In the genomic region with DNA sequence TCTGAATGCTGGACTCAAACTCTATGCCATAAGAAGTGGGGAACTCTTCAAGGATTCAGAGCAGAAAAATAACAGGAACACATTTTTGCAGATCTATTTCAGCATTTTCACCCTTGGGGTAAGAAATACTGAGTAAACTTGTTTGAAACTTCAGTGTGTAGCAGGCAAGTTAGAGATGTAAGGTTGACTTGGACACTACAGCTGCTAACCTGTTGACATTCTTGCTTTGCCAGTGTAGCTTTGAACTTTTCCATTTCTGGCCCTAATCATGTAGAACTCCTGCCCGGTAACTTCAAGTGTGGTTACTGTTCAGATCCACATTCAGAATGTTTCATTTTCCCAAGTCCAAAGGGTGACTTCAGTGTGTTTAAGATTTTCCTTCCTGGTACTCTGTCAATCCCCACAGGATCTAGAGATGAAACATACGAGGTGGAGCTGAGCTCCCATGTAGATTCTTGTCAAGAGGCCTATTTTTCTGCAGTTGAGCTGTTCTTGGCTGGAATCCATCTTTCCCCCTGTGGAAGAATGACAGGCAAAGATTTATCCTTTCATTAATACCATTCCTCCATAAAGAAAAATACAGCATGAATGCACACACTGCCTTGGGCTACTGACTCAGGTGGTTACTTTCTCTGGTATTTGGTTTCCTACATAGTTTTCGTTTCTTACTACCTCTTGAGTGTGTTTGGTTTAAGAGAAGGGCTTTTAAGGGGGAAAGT, we compare ENCODE assay signal across 15 cellular contexts. TPM values are rescaled to one million over a fixed set of nuclear protein-coding genes. Genes with fewer than 3 reads are reported as not detected.
DNase-seq lines count a peak whose midpoint lies in the region; ATAC-seq and TF ChIP-seq lines count a peak whose summit lies in the region.
"Had no signal": no experiment of that assay in that cellular context is flagged by ENCODE, and none has a peak within 500 bp of the region (broad histone marks: within the 10 kb centered on the region; RNA-seq: fewer than 3 reads in every experiment).

No MANE protein-coding gene starts in this region.

- no peak for TF ChIP-seq CTCF in osteocyte (IDR thresholded peaks at IDR 0.05)
- no peak for TF ChIP-seq CTCF in brain microvascular endothelial cell (IDR thresholded peaks at IDR 0.05; ENCODE audit: low read depth, low read length, missing control alignments)

- ATAC-seq in GM21360 (IDR thresholded peaks at IDR 0.05; ENCODE audit: unreplicated experiment): no peak
- ATAC-seq in HG03280 (IDR thresholded peaks at IDR 0.05; ENCODE audit: unreplicated experiment): no peak
- ATAC-seq: activated CD8-positive, alpha-beta T cell treated with anti-CD3 and anti-CD28 coated beads for 36 hours; T-helper 17 cell had no signal

- H3K4me3 Mint-ChIP-seq in osteocyte (ENCODE audit: unreplicated experiment): peak overlapping the region; percentile 23
- H3K4me3 Mint-ChIP-seq: activated CD8-positive, alpha-beta T cell treated with anti-CD3 and anti-CD28 coated beads for 36 hours; T-helper 17 cell had no signal

- no peaks in the 10 kb centered on the region for H3K27me3 ChIP-seq in brain microvascular endothelial cell (replicated peaks)
- H3K27me3 ChIP-seq: ovary had no signal

- DNase-seq in EL (peak; percentile 92), RPMI7951 (ENCODE audit: low read depth) (peak; percentile 90), epithelial cell of prostate (ENCODE audit: low read depth, low spot score) (no peak), osteocyte (ENCODE audit: extremely low spot score, unreplicated experiment) (no peak), DMS 273 (lab: John Stamatoyannopoulos, UW; ENCODE audit: unreplicated experiment) (no peak), brain microvascular endothelial cell (no peak)
- DNase-seq: activated CD8-positive, alpha-beta T cell treated with anti-CD3 and anti-CD28 coated beads for 36 hours; activated naive CD4-positive, alpha-beta T cell; glutamatergic neuron; NCI-H2107; ovary; T-helper 17 cell had no signal

- H3K4me1 Mint-ChIP-seq in osteocyte (ENCODE audit: unreplicated experiment): peaks cover 65% of the 10 kb centered on the region
- H3K4me1 Mint-ChIP-seq: T-helper 17 cell had no signal

- no peak overlapping the region for H3K4me3 ChIP-seq in brain microvascular endothelial cell (ENCODE audit: low read depth, low read length)
- H3K4me3 ChIP-seq: ovary had no signal

- in situ Hi-C loops in brain microvascular endothelial cell (cut with HindIII; ENCODE audit: low pct_ligation_motif_present, low sequenced_read_pairs): no loop called here

- peaks cover 45% of the 10 kb centered on the region for H3K36me3 Mint-ChIP-seq in osteocyte (ENCODE audit: unreplicated experiment)

- no peaks in the 10 kb centered on the region for H3K36me3 ChIP-seq in brain microvascular endothelial cell (replicated peaks)
- H3K36me3 ChIP-seq: ovary had no signal

- H3K27me3 Mint-ChIP-seq in osteocyte (ENCODE audit: unreplicated experiment): no peaks in the 10 kb centered on the region
- H3K27me3 Mint-ChIP-seq: activated CD8-positive, alpha-beta T cell treated with anti-CD3 and anti-CD28 coated beads for 36 hours had no signal

- peak overlapping the region; percentile 93 for H3K27ac Mint-ChIP-seq in osteocyte (ENCODE audit: unreplicated experiment)
- H3K27ac Mint-ChIP-seq: activated CD8-positive, alpha-beta T cell treated with anti-CD3 and anti-CD28 coated beads for 36 hours; T-helper 17 cell had no signal

- H3K9me3 Mint-ChIP-seq in osteocyte (ENCODE audit: unreplicated experiment): no peaks in the 10 kb centered on the region
- H3K9me3 Mint-ChIP-seq: activated CD8-positive, alpha-beta T cell treated with anti-CD3 and anti-CD28 coated beads for 36 hours had no signal

- H3K27ac ChIP-seq in epithelial cell of prostate: peak overlapping the region; percentile 56
- no peak overlapping the region for H3K27ac ChIP-seq in brain microvascular endothelial cell
- H3K27ac ChIP-seq: C4-2B, ovary had no signal

RNA-seq across cellular contexts. Expression of gene FHDC1, which starts 34.1 kb away (rescaled TPM):
- total RNA-seq in RPMI7951 (2014; rRNA removed; shearing (Covaris generic)): 0.36 and 0.49 TPM in 2 replicates
- total RNA-seq in osteocyte: 22.1 and 22.3 TPM in 2 replicates

Comparison
In these comparisons a context has a peak if more than half of its experiments do, and no peak if none do; other contexts are left out.
1. DNase-seq: peak in EL (single experiment) and RPMI7951 (single experiment); none in epithelial cell of prostate (single experiment), osteocyte (single experiment), DMS 273 (single experiment) and brain microvascular endothelial cell (single experiment).
2. RNA of gene FHDC1, which starts 34.1 kb away (total RNA-seq): 22.1 to 22.3 TPM in osteocyte; 0.36 to 0.49 TPM in RPMI7951; every median in the first group is over 10 times any median in the second.